Comparison of ENCODE assay signal across 8 cellular contexts in the genomic region with DNA sequence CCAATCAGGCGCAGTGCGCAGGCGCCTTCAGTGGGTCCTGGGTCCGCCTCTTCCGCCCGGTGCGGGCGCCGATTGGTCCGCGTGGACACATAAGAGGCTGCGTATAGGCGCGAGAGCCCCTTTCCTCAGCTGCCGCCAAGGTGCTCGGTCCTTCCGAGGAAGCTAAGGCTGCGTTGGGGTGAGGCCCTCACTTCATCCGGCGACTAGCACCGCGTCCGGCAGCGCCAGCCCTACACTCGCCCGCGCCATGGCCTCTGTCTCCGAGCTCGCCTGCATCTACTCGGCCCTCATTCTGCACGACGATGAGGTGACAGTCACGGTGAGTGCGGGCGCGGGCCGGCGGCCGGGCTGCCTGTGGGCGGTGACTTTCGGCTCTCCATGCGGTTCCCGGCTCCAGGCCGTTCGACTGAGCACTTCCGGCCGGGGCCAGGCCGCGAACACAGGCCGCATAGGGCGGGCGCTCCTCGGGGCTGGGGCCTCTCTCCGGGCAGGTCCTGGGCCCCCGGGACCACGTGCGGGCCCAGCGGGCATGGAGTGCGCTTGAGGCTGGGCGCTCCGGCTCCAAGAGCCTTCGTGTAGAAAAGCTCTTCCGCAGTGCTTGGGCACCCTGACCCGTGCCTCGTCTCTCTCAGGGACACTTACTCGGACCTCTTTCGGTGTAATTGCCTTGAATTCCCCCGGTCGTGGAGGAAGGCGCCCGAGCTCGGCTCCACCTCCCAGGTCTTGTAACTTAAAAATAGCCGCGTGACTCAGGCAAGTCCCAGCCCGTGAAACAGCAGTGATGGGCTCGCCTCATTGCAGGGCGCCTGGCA. TPM values are rescaled to one million over a fixed set of nuclear protein-coding genes. Genes with fewer than 3 reads are reported as not detected.
A peak's percentile ranks its signal among the peaks of the same experiment; 100 is the strongest.
DNase-seq lines count a peak whose midpoint lies in the region; ATAC-seq and TF ChIP-seq lines count a peak whose summit lies in the region.

A gene (plus strand): TSS at position 117 of the 812 bp plus-strand sequence. CDS start 131 bp downstream, at position 248.

- H3K4me3 ChIP-seq in GM23248 (peak within 1 kb of the TSS; percentile 95), RWPE2 (ENCODE audit: severe bottlenecking) (peak within 1 kb of the TSS; percentile 92), fibroblast of pulmonary artery (replicated peaks; ENCODE audit: low read depth, low read length) (peak within 1 kb of the TSS; percentile 94)

- in situ Hi-C loops in GM23248 (cut with MboI), result no loop called here

- peaks cover 18% of the 10 kb centered on the region; the same call in 1 of the 2 replicates for H4K20me1 ChIP-seq in GM23248 (ENCODE audit: insufficient read depth)

- no peaks in the 10 kb centered on the region for H3K27me3 ChIP-seq in GM23248 (replicated peaks; ENCODE audit: insufficient read depth)
- H3K27me3 ChIP-seq in RWPE2 (ENCODE audit: insufficient read depth, poor library complexity, severe bottlenecking), result no peaks in the 10 kb centered on the region

- peak within 1 kb of the TSS; percentile 93 to 98 (median 96) for H3K4me3 Mint-ChIP-seq in nephron
- H3K4me3 Mint-ChIP-seq in stimulated activated naive CD8-positive, alpha-beta T cell treated with anti-CD3 and anti-CD28 coated beads, Interleukin-15, Interleukin-2, amounts not matched to agents 100 ng/mL and 50 ng/mL, for 24 hours, result peak within 1 kb of the TSS; percentile 100

- ATAC-seq in RWPE2 (ENCODE audit: low read depth), result peak; percentile 77

- H3K4me1 ChIP-seq in GM23248 (ENCODE audit: insufficient read depth) (peaks cover 21% of the 10 kb centered on the region), RWPE2 (ENCODE audit: insufficient read depth, poor library complexity, severe bottlenecking) (peaks cover 17% of the 10 kb centered on the region)

- peaks cover 41% of the 10 kb centered on the region for H3K36me3 Mint-ChIP-seq in nephron (ENCODE audit: low read depth)
- H3K36me3 Mint-ChIP-seq in stimulated activated naive CD8-positive, alpha-beta T cell treated with anti-CD3 and anti-CD28 coated beads, Interleukin-15, Interleukin-2, amounts not matched to agents 100 ng/mL and 50 ng/mL, for 24 hours (ENCODE audit: low read depth), result peaks cover 57% of the 10 kb centered on the region

- peaks cover 61% of the 10 kb centered on the region for H3F3A ChIP-seq in GM23248 (ENCODE audit: insufficient read depth)

- peaks cover 42% of the 10 kb centered on the region for H3K36me3 ChIP-seq in GM23248 (ENCODE audit: low read depth)
- peaks cover 61% of the 10 kb centered on the region for H3K36me3 ChIP-seq in RWPE2 (ENCODE audit: low read depth)

- peak within 1 kb of the TSS; percentile 93 to 100 (median 99) for H3K27ac Mint-ChIP-seq in nephron
- H3K27ac Mint-ChIP-seq in stimulated activated naive CD8-positive, alpha-beta T cell treated with anti-CD3 and anti-CD28 coated beads, Interleukin-15, Interleukin-2, amounts not matched to agents 100 ng/mL and 50 ng/mL, for 24 hours, result peak within 1 kb of the TSS; percentile 97

- no peaks in the 10 kb centered on the region for H3K9me3 Mint-ChIP-seq in nephron
- no peaks in the 10 kb centered on the region for H3K9me3 Mint-ChIP-seq in stimulated activated naive CD8-positive, alpha-beta T cell treated with anti-CD3 and anti-CD28 coated beads, Interleukin-15, Interleukin-2, amounts not matched to agents 100 ng/mL and 50 ng/mL, for 24 hours

- H3K4me2 ChIP-seq in GM23248 (ENCODE audit: unreplicated experiment), result peak within 1 kb of the TSS; percentile 96

- H3K27me3 Mint-ChIP-seq in nephron (ENCODE audit: low read depth), result no peaks in the 10 kb centered on the region
- no peaks in the 10 kb centered on the region for H3K27me3 Mint-ChIP-seq in stimulated activated naive CD8-positive, alpha-beta T cell treated with anti-CD3 and anti-CD28 coated beads, Interleukin-15, Interleukin-2, amounts not matched to agents 100 ng/mL and 50 ng/mL, for 24 hours

- TF ChIP-seq CTCF in RWPE2 (IDR thresholded peaks at IDR 0.05; ENCODE audit: poor library complexity, severe bottlenecking), result no peak
- TF ChIP-seq CTCF in fibroblast of pulmonary artery (IDR thresholded peaks at IDR 0.05; ENCODE audit: low read length, missing control alignments), result no peak
- no peak for TF ChIP-seq CTCF in nephron (IDR thresholded peaks at IDR 0.05; ENCODE audit: unreplicated experiment in 3 of 3)

- H3K27ac ChIP-seq in GM23248, result peak within 1 kb of the TSS; percentile 87
- H3K27ac ChIP-seq in RWPE2 (ENCODE audit: poor library complexity, severe bottlenecking), result peak within 1 kb of the TSS; percentile 85

- H3K9ac ChIP-seq in GM23248, result peak within 1 kb of the TSS; percentile 96

- H2AFZ ChIP-seq in GM23248, result peak within 1 kb of the TSS; percentile 99

- H3K9me3 ChIP-seq in GM23248 (ENCODE audit: low read depth) (no peaks in the 10 kb centered on the region), RWPE2 (ENCODE audit: severe bottlenecking) (no peaks in the 10 kb centered on the region)

- H3K79me2 ChIP-seq in GM23248 (ENCODE audit: insufficient read depth), result peaks cover 40% of the 10 kb centered on the region

- H3K4me1 Mint-ChIP-seq in nephron, result peaks cover 33% of the 10 kb centered on the region
- peaks cover 42% of the 10 kb centered on the region for H3K4me1 Mint-ChIP-seq in stimulated activated naive CD8-positive, alpha-beta T cell treated with anti-CD3 and anti-CD28 coated beads, Interleukin-15, Interleukin-2, amounts not matched to agents 100 ng/mL and 50 ng/mL, for 24 hours (ENCODE audit: low read depth)

- DNase-seq in EH (ENCODE audit: low read depth), result peak; percentile 95
- DNase-seq in GM23248, result peak; percentile 98
- DNase-seq in LHCN-M2 (ENCODE audit: low read depth), result peak; percentile 93
- peak; percentile 97 for DNase-seq in RWPE2 (ENCODE audit: low spot score)
- DNase-seq in activated effector memory CD4-positive, alpha-beta T cell treated with Interleukin-2 at 50 U/mL for 16 hours, result peak; percentile 94
- DNase-seq in fibroblast of pulmonary artery (ENCODE audit: low read depth), result peak; percentile 97

- no peaks in the 10 kb centered on the region for H3K9me2 ChIP-seq in GM23248 (ENCODE audit: insufficient read depth)

- WGBS in GM23248 (ENCODE audit: low coverage in 1 of 2, low lambda C conversion rate in 2 of 2, missing lambda C conversion rate in 2 of 2), 2 experiments, result 1% methylated on average over 65 to 71 of the region's 77 CpGs

RNA-seq across cellular contexts. Expression of the gene that starts here (rescaled TPM):
- 167 and 172 TPM in 2 replicates for total RNA-seq in GM23248 (2014; rRNA removed; shearing (Covaris generic))
- 952 and 963 TPM in 2 replicates for polyA plus RNA-seq in GM23248 (2016; fragmentation: Nextera tagmentation; extraction: Ambion mirVana)
- total RNA-seq in LHCN-M2 (2014; rRNA removed), result 305 and 353 TPM in 2 replicates
- polyA plus RNA-seq in LHCN-M2 (2012), result 3,072 TPM

Comparison
In these comparisons a context has a peak if more than half of its experiments do, and no peak if none do; other contexts are left out.
1. Peak in every context shown above with its lines: DNase-seq, ATAC-seq, H3K4me3 ChIP-seq and H3K27ac ChIP-seq.